8 cellular contexts compared by ENCODE assay signal in the genomic region with DNA sequence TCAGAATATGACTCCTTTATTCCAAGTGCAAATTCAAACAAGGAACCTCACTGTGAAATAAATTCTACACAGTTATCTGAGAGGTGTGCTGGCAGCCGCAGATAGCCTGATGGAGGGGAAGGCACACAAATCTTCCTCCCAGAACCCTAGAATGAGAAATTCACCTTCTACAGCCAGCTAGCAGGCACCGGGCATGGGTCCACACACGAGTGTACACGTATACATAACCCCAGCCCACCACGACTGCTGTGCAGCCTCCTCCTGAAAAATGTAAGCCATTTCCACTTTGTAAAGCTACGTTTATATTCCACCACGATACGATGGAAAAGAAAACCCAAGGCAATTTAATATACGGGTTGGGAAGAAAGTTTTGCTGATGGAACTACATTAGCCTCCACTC. TPM values are rescaled to one million over a fixed set of nuclear protein-coding genes. Genes with fewer than 3 reads are reported as not detected.
DNase-seq lines count a peak whose midpoint lies in the region; ATAC-seq and TF ChIP-seq lines count a peak whose summit lies in the region.

No MANE protein-coding gene starts in this region.

- intact Hi-C loops in uterus (cut with DNase I; ENCODE audit: low total_unique reads) = no loop called here

- peaks cover 6% of the 10 kb centered on the region for H3K4me1 Mint-ChIP-seq in memory B cell

- H3K4me1 ChIP-seq in uterus = peaks cover 0 to 2% of the 10 kb centered on the region in 2 donors

- H3K27ac Mint-ChIP-seq in memory B cell = peak overlapping the region; percentile 92

- H3K4me3 Mint-ChIP-seq in memory B cell = peak overlapping the region; percentile 90

- no peaks in the 10 kb centered on the region for H3K9me3 Mint-ChIP-seq in memory B cell

- H3K27me3 ChIP-seq in brain microvascular endothelial cell (replicated peaks) = no peaks in the 10 kb centered on the region
- no peaks in the 10 kb centered on the region for H3K27me3 ChIP-seq in uterus

- TF ChIP-seq CTCF in C4-2B (conservative IDR thresholded peaks at IDR 0.05) (no peak), brain microvascular endothelial cell (IDR thresholded peaks at IDR 0.05; ENCODE audit: low read depth, low read length, missing control alignments) (no peak), uterus (IDR thresholded peaks at IDR 0.05) (no peak), GM20000 (IDR thresholded peaks at IDR 0.05; ENCODE audit: extremely low read depth, missing control alignments) (no peak)

- no peak for ATAC-seq in memory B cell (ENCODE audit: low read depth)
- ATAC-seq in HG02981 (IDR thresholded peaks at IDR 0.05; ENCODE audit: unreplicated experiment) = no peak

- H3K9me3 ChIP-seq in uterus = no peaks in the 10 kb centered on the region

- in situ Hi-C loops in brain microvascular endothelial cell (cut with HindIII; ENCODE audit: low pct_ligation_motif_present, low sequenced_read_pairs) = no loop called here

- DNase-seq in M059J (ENCODE audit: low read depth) (peak; percentile 9), brain microvascular endothelial cell (no peak), memory B cell (ENCODE audit: low spot score in 2 of 2) (no peak), uterus (peak in 1 of 2 donors; percentile 29), GM20000 (ENCODE audit: low spot score) (no peak), NCI-H510A (lab: John Stamatoyannopoulos, UW) (no peak)

- peak overlapping the region; percentile 70 for H3K27ac ChIP-seq in C4-2B
- peak overlapping the region; percentile 85 for H3K27ac ChIP-seq in brain microvascular endothelial cell
- peak overlapping the region; percentile 91 to 96 for H3K27ac ChIP-seq in uterus

- no peak for TF ChIP-seq POLR2A in uterus (IDR thresholded peaks at IDR 0.05)

- H3K27me3 Mint-ChIP-seq in memory B cell = no peaks in the 10 kb centered on the region

- peaks cover 1% of the 10 kb centered on the region for H3K36me3 Mint-ChIP-seq in memory B cell

- H3K4me3 ChIP-seq in brain microvascular endothelial cell (ENCODE audit: low read depth, low read length) = peak overlapping the region; percentile 87
- H3K4me3 ChIP-seq in uterus = peak overlapping the region; percentile 73 to 77

- H3K36me3 ChIP-seq in brain microvascular endothelial cell (replicated peaks) (peaks cover 3% of the 10 kb centered on the region), uterus (no peaks in the 10 kb centered on the region)

RNA-seq across cellular contexts. Expression of a gene that starts 1.8 kb away (rescaled TPM):
- total RNA-seq in M059J (2014; rRNA removed; shearing (Covaris generic)) = 99.2 and 135 TPM in 2 replicates
- 100 to 1,000 TPM in 1 of 4 donors, 10 to 100 TPM in 3; 32.8 to 160 (median 74.8) TPM for total RNA-seq in uterus
